In genomic region chr6:146892613-146893401, GRCh38 we compare ENCODE assay signal across 9 cellular contexts.
DNase-seq lines count a peak whose midpoint lies in the region; TF ChIP-seq lines count a peak whose summit lies in the region.
"Had no signal": no experiment of that assay in that cellular context is flagged by ENCODE, and none has a peak within 500 bp of the region (broad histone marks: within the 10 kb centered on the region; RNA-seq: fewer than 3 reads in every experiment).

No MANE protein-coding gene starts in this region.

- DNase-seq in ELR (ENCODE audit: low read depth) (peak; percentile 89), NB4 (ENCODE audit: low read depth) (peak; percentile 90), dermis blood vessel endothelial cell (peak; percentile 67), osteoblast (ENCODE audit: insufficient read length, low spot score, missing footprints) (peak; percentile 74), GOT3 (lab: John Stamatoyannopoulos, UW) (no peak), RWPE1 (ENCODE audit: low spot score) (no peak), spleen (no peak), NCI-H2081 (lab: John Stamatoyannopoulos, UW) (no peak)
- DNase-seq: T-helper 2 cell had no signal

- no peak for TF ChIP-seq POLR2A in NB4 (IDR thresholded peaks at IDR 0.05; ENCODE audit: extremely low read depth, insufficient read length)
- no peak for TF ChIP-seq POLR2A in spleen (IDR thresholded peaks at IDR 0.05)

- peaks cover 17% of the 10 kb centered on the region for H3K4me1 ChIP-seq in osteoblast (ENCODE audit: insufficient read depth, low read length)
- H3K4me1 ChIP-seq in spleen, result no peaks in the 10 kb centered on the region

- TF ChIP-seq CTCF in NB4 (IDR thresholded peaks at IDR 0.05; ENCODE audit: low read depth, low read length) (no peak), osteoblast (IDR thresholded peaks at IDR 0.05; ENCODE audit: extremely low read depth, low read depth, low read length) (no peak), RWPE1 (conservative IDR thresholded peaks at IDR 0.05; ENCODE audit: low read depth) (no peak), spleen (IDR thresholded peaks at IDR 0.05 in 8 of 11, conservative IDR thresholded peaks at IDR 0.05 in 3 of 11) (no peak)

- H3K79me2 ChIP-seq in osteoblast (ENCODE audit: insufficient read depth, low read length), result no peaks in the 10 kb centered on the region

- WGBS in spleen, 5 donors, result 69 to 83% (median 77%) methylated on average over 2 of the region's 2 CpGs

- H3K27me3 ChIP-seq in osteoblast (ENCODE audit: insufficient read depth, low read length) (no peaks in the 10 kb centered on the region), spleen (replicated peaks in 1 of 7) (no peaks in the 10 kb centered on the region)

- H3K36me3 ChIP-seq in osteoblast (ENCODE audit: insufficient read depth, low read length) (no peaks in the 10 kb centered on the region), spleen (no peaks in the 10 kb centered on the region)

- no peak overlapping the region for H2AFZ ChIP-seq in osteoblast (ENCODE audit: low read length)

- POLR2A ChIA-PET in RWPE1 (lab: Yijun Ruan, JAX; ENCODE audit: low non-redundant PET), result no interaction called here

- H3K27ac ChIP-seq in osteoblast (ENCODE audit: low read depth, low read length), result peak overlapping the region; percentile 19
- no peak overlapping the region for H3K27ac ChIP-seq in RWPE1
- no peak overlapping the region for H3K27ac ChIP-seq in spleen

- intact Hi-C loops in spleen (cut with DNase I; ENCODE audit: low total_unique reads), result no loop called here

- no peaks in the 10 kb centered on the region for H4K20me1 ChIP-seq in osteoblast (ENCODE audit: insufficient read depth, low read length)

- no peak overlapping the region for H3K4me3 ChIP-seq in NB4 (ENCODE audit: low read depth, low read length)
- no peak overlapping the region for H3K4me3 ChIP-seq in osteoblast (ENCODE audit: insufficient read depth, low read length)
- no peak overlapping the region for H3K4me3 ChIP-seq in spleen

- H3K4me2 ChIP-seq in osteoblast (ENCODE audit: insufficient read depth, low read length), result peak overlapping the region; percentile 30

- CTCF ChIA-PET in RWPE1 (lab: Yijun Ruan, JAX), result interaction anchor here (1.2 kb wide), 1 partner anchor 9 kb away, joined by 3 read pairs; no protein-coding TSS in a partner anchor

- H3K9me3 ChIP-seq in osteoblast (ENCODE audit: low read depth, low read length), result no peaks in the 10 kb centered on the region
- H3K9me3 ChIP-seq in spleen, result no peaks in the 10 kb centered on the region

Comparison
In these comparisons a context has a peak if more than half of its experiments do, and no peak if none do; other contexts are left out.
1. DNase-seq: peak in ELR (single experiment), NB4 (single experiment), dermis blood vessel endothelial cell (single experiment) and osteoblast (single experiment); none in GOT3 (single experiment), RWPE1 (single experiment), spleen (single experiment) and NCI-H2081 (0 of 2).